37 cellular contexts compared by ENCODE assay signal in genomic region chr5:137899493-137899892, GRCh38. TPM values are rescaled to one million over a fixed set of nuclear protein-coding genes. Genes with fewer than 3 reads are reported as not detected.
"Had no signal": no experiment of that assay in that cellular context is flagged by ENCODE, and none has a peak within 500 bp of the region (broad histone marks: within the 10 kb centered on the region; RNA-seq: fewer than 3 reads in every experiment).

No MANE protein-coding gene starts in this region.

- H3K4me3 Mint-ChIP-seq: activated B cell treated with CpG ODN at 0.5 μM for 24 hours; activated CD8-positive, alpha-beta T cell treated with anti-CD3 and anti-CD28 coated beads for 36 hours; activated naive CD4-positive, alpha-beta T cell treated with anti-CD3 and anti-CD28 coated beads for 36 hours; activated naive CD4-positive, alpha-beta T cell treated with anti-CD3 and anti-CD28 coated beads, Interleukin-2, amount 50 U/mL, for 24 hours; activated naive CD8-positive, alpha-beta T cell treated with anti-CD3 and anti-CD28 coated beads for 36 hours; activated naive CD8-positive, alpha-beta T cell treated with anti-CD3 and anti-CD28 coated beads, Interleukin-2, amount 50 U/mL, for 24 hours; activated T-helper 1 cell treated with anti-CD3 and anti-CD28 coated beads, Interleukin-12 subunit alpha, Interleukin-12 subunit beta, Interleukin-2, Interleukin-4 antibody, amounts not matched to agents 30 ng/mL and 10 ng/mL and 1 ng/mL, durations not matched to agents 14 hours and 24 hours and 36 hours; T-helper 2 cell treated with Interferon-gamma antibody and Interleukin-4, amounts not matched to agents 5 μg/mL and 100 μg/mL, for 36 hours had no signal

- H3K27ac Mint-ChIP-seq: activated B cell treated with CpG ODN at 0.5 μM for 24 hours; activated CD8-positive, alpha-beta T cell treated with anti-CD3 and anti-CD28 coated beads for 36 hours; activated naive CD4-positive, alpha-beta T cell treated with anti-CD3 and anti-CD28 coated beads for 36 hours; activated naive CD4-positive, alpha-beta T cell treated with anti-CD3 and anti-CD28 coated beads, Interleukin-2, amount 50 U/mL, for 24 hours; activated naive CD8-positive, alpha-beta T cell treated with anti-CD3 and anti-CD28 coated beads for 36 hours; activated naive CD8-positive, alpha-beta T cell treated with anti-CD3 and anti-CD28 coated beads, Interleukin-2, amount 50 U/mL, for 24 hours; activated T-helper 1 cell treated with anti-CD3 and anti-CD28 coated beads, Interleukin-12 subunit alpha, Interleukin-12 subunit beta, Interleukin-2, Interleukin-4 antibody, amounts not matched to agents 30 ng/mL and 10 ng/mL and 1 ng/mL, durations not matched to agents 14 hours and 24 hours and 36 hours; activated T-helper 2 cell treated with anti-CD3 and anti-CD28 coated beads, Interferon-gamma antibody, Interleukin-2, Interleukin-4, amounts not matched to agents 10 μg/mL and 5 μg/mL and 100 μg/mL, durations not matched to agents 14 hours and 24 hours and 36 hours; T-helper 17 cell; T-helper 2 cell treated with Interferon-gamma antibody and Interleukin-4, amounts not matched to agents 5 μg/mL and 100 μg/mL, for 36 hours had no signal

- H3K9me3 Mint-ChIP-seq: activated B cell treated with CpG ODN at 0.5 μM for 24 hours; activated CD8-positive, alpha-beta T cell treated with anti-CD3 and anti-CD28 coated beads for 36 hours; activated naive CD4-positive, alpha-beta T cell treated with anti-CD3 and anti-CD28 coated beads for 36 hours; activated naive CD4-positive, alpha-beta T cell treated with anti-CD3 and anti-CD28 coated beads, Interleukin-2, amount 50 U/mL, for 24 hours; activated naive CD8-positive, alpha-beta T cell treated with anti-CD3 and anti-CD28 coated beads for 36 hours; activated naive CD8-positive, alpha-beta T cell treated with anti-CD3 and anti-CD28 coated beads, Interleukin-2, amount 50 U/mL, for 24 hours; activated T-helper 1 cell treated with anti-CD3 and anti-CD28 coated beads, Interleukin-12 subunit alpha, Interleukin-12 subunit beta, Interleukin-2, Interleukin-4 antibody, amounts not matched to agents 30 ng/mL and 10 ng/mL and 1 ng/mL, durations not matched to agents 14 hours and 24 hours and 36 hours; activated T-helper 2 cell treated with anti-CD3 and anti-CD28 coated beads, Interferon-gamma antibody, Interleukin-2, Interleukin-4, amounts not matched to agents 10 μg/mL and 5 μg/mL and 100 μg/mL, durations not matched to agents 14 hours and 24 hours and 36 hours; T-helper 2 cell treated with Interferon-gamma antibody and Interleukin-4, amounts not matched to agents 5 μg/mL and 100 μg/mL, for 36 hours had no signal

- H3K36me3 Mint-ChIP-seq: activated naive CD4-positive, alpha-beta T cell treated with anti-CD3 and anti-CD28 coated beads, Interleukin-2, amount 50 U/mL, for 24 hours had no signal

- H3K4me3 ChIP-seq: adrenal gland, body of pancreas, esophagus squamous epithelium, gastroesophageal sphincter, heart right ventricle had no signal

- H3K9me3 ChIP-seq: adrenal gland, body of pancreas, esophagus squamous epithelium, gastroesophageal sphincter, heart right ventricle had no signal

- H3K36me3 ChIP-seq: adrenal gland, esophagus squamous epithelium, gastroesophageal sphincter, heart right ventricle, WERI-Rb-1 had no signal

- H3K27me3 Mint-ChIP-seq: activated B cell treated with CpG ODN at 0.5 μM for 24 hours had no signal

- H3K4me1 ChIP-seq: gastroesophageal sphincter had no signal

- H3K4me1 Mint-ChIP-seq: activated naive CD8-positive, alpha-beta T cell treated with anti-CD3 and anti-CD28 coated beads for 36 hours; activated naive CD8-positive, alpha-beta T cell treated with anti-CD3 and anti-CD28 coated beads, Interleukin-2, amount 50 U/mL, for 24 hours; T-helper 17 cell had no signal

- DNase-seq: activated B cell treated with CpG ODN at 0.5 μM for 24 hours; activated CD4-positive, alpha-beta T cell treated with anti-CD3 and anti-CD28 coated beads for 48 hours; activated CD4-positive, alpha-beta T cell treated with anti-CD3 and anti-CD28 coated beads, Interleukin-2, amount 50 U/mL, for 1 hour; activated CD4-positive, alpha-beta T cell treated with anti-CD3 and anti-CD28 coated beads, Interleukin-2, amount 50 U/mL, for 48 hours; activated CD8-positive, alpha-beta memory T cell treated with anti-CD3 and anti-CD28 coated beads for 24 hours; activated CD8-positive, alpha-beta T cell treated with anti-CD3 and anti-CD28 coated beads for 36 hours; activated effector memory CD4-positive, alpha-beta T cell treated with anti-CD3 and anti-CD28 coated beads, Interleukin-2, amount 50 U/mL, for 16 hours; activated naive CD4-positive, alpha-beta T cell treated with anti-CD3 and anti-CD28 coated beads for 36 hours; activated naive CD8-positive, alpha-beta T cell treated with anti-CD3 and anti-CD28 coated beads for 36 hours; activated naive CD8-positive, alpha-beta T cell treated with anti-CD3 and anti-CD28 coated beads, Interleukin-2, amount 50 U/mL, for 24 hours; activated T-cell treated with anti-CD3 and anti-CD28 coated beads, Interleukin-2, amount 50 U/mL, for 1 hour; activated T-cell treated with anti-CD3 and anti-CD28 coated beads, Interleukin-2, amount 50 U/mL, for 48 hours; adrenal gland; amygdala; aorta; body of pancreas; caudate nucleus; effector CD8-positive, alpha-beta T cell; esophagus squamous epithelium; foreskin melanocyte; heart right ventricle; T-helper 17 cell; T1000; WERI-Rb-1 had no signal

- H3K27me3 ChIP-seq: adrenal gland, body of pancreas, esophagus squamous epithelium, gastroesophageal sphincter, heart right ventricle had no signal

- H3K27ac ChIP-seq: adrenal gland, body of pancreas, epithelial cell of prostate, esophagus squamous epithelium, gastroesophageal sphincter, heart right ventricle, WERI-Rb-1 had no signal

- ATAC-seq: activated CD4-positive, CD25-positive, alpha-beta regulatory T cell treated with anti-CD3 and anti-CD28 coated beads, Interleukin-2, amount 50 U/mL, for 24 hours; activated CD8-positive, alpha-beta T cell treated with anti-CD3 and anti-CD28 coated beads for 36 hours; activated naive CD8-positive, alpha-beta T cell treated with anti-CD3 and anti-CD28 coated beads, Interleukin-2, amount 50 U/mL, for 24 hours; body of pancreas; gastroesophageal sphincter; heart right ventricle; T-helper 17 cell had no signal

RNA-seq across cellular contexts. Expression of gene PKD2L2, which starts 10.2 kb away (rescaled TPM):
- total RNA-seq: activated B cell treated with CpG ODN at 0.5 μM for 24 hours; activated CD8-positive, alpha-beta T cell treated with anti-CD3 and anti-CD28 coated beads for 36 hours; activated naive CD4-positive, alpha-beta T cell treated with anti-CD3 and anti-CD28 coated beads for 36 hours; activated naive CD8-positive, alpha-beta T cell treated with anti-CD3 and anti-CD28 coated beads for 36 hours; activated T-helper 1 cell treated with anti-CD3 and anti-CD28 coated beads, Interleukin-12 subunit alpha, Interleukin-12 subunit beta, Interleukin-2, Interleukin-4 antibody, amounts not matched to agents 30 ng/mL and 10 ng/mL and 1 ng/mL, durations not matched to agents 14 hours and 24 hours and 36 hours; activated T-helper 2 cell treated with anti-CD3 and anti-CD28 coated beads, Interferon-gamma antibody, Interleukin-2, Interleukin-4, amounts not matched to agents 10 μg/mL and 5 μg/mL and 100 μg/mL, durations not matched to agents 14 hours and 24 hours and 36 hours; aorta; body of pancreas; chondrocyte; dermis microvascular lymphatic vessel endothelial cell; endothelial cell of umbilical vein; esophagus squamous epithelium; fibroblast of lung; fibroblast of villous mesenchyme; glomerular endothelial cell; T-helper 17 cell had no signal
- polyA plus RNA-seq: aorta, endothelial cell of umbilical vein, fibroblast of lung had no signal

RNA-seq across cellular contexts. Expression of gene MYOT, which starts 31.8 kb away (rescaled TPM):
- total RNA-seq: activated B cell treated with CpG ODN at 0.5 μM for 24 hours; activated CD8-positive, alpha-beta T cell treated with anti-CD3 and anti-CD28 coated beads for 36 hours; activated naive CD4-positive, alpha-beta T cell treated with anti-CD3 and anti-CD28 coated beads for 36 hours; activated naive CD8-positive, alpha-beta T cell treated with anti-CD3 and anti-CD28 coated beads for 36 hours; activated T-helper 1 cell treated with anti-CD3 and anti-CD28 coated beads, Interleukin-12 subunit alpha, Interleukin-12 subunit beta, Interleukin-2, Interleukin-4 antibody, amounts not matched to agents 30 ng/mL and 10 ng/mL and 1 ng/mL, durations not matched to agents 14 hours and 24 hours and 36 hours; activated T-helper 2 cell treated with anti-CD3 and anti-CD28 coated beads, Interferon-gamma antibody, Interleukin-2, Interleukin-4, amounts not matched to agents 10 μg/mL and 5 μg/mL and 100 μg/mL, durations not matched to agents 14 hours and 24 hours and 36 hours; chondrocyte; dermis microvascular lymphatic vessel endothelial cell; endothelial cell of umbilical vein; fibroblast of lung; fibroblast of villous mesenchyme; glomerular endothelial cell; T-helper 17 cell had no signal
- polyA plus RNA-seq: endothelial cell of umbilical vein, fibroblast of lung had no signal
